24 cellular contexts compared by ENCODE assay signal in the genomic region with DNA sequence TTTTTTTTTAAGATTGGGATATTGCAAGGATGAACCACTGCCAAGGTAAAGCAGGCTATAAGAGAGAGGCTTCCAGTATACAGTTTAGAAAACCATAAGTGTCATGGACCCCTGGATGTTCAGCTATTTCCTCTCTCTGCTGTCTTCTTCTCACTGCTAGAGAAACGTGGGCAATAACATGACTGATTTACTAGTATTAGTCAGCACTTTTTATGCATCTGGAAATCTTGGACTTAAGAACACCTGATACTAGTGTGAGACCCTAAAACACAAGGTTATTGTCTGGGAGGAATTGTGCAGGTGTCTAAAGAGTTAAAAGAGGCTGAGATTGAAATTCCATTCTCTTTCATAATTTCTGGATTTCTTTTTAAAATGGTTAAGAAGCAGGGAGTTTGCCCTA.
DNase-seq lines count a peak whose midpoint lies in the region; ATAC-seq, FAIRE-seq and TF ChIP-seq lines count a peak whose summit lies in the region.
"Had no signal": no experiment of that assay in that cellular context is flagged by ENCODE, and none has a peak within 500 bp of the region (broad histone marks: within the 10 kb centered on the region; RNA-seq: fewer than 3 reads in every experiment).

No MANE protein-coding gene starts in this region.

- no peak for TF ChIP-seq RAD21 in A549 (conservative IDR thresholded peaks at IDR 0.05 in 1 of 2, IDR thresholded peaks at IDR 0.05 in 1 of 2)

- TF ChIP-seq POLR2A in A549 (IDR thresholded peaks at IDR 0.05; ENCODE audit: low read length): no peak

- H3K4me2 ChIP-seq in A549: no peak overlapping the region

- no peaks in the 10 kb centered on the region for H3K36me3 ChIP-seq in bronchial epithelial cell (ENCODE audit: control insufficient read depth, insufficient read depth, low read length)

- TF ChIP-seq EP300 in A549 (IDR thresholded peaks at IDR 0.05): no peak

- DNase-seq in NCI-H2171 treated with DMSO at 0.1 percent for 48 hours (lab: John Stamatoyannopoulos, UW) (peak; percentile 50), NCI-H2171 (lab: John Stamatoyannopoulos, UW) (no peak), A549 (ENCODE audit: low read depth in 1 of 2, low spot score in 1 of 2) (no peak), bronchial epithelial cell (ENCODE audit: low read depth) (peak; percentile 18), foreskin keratinocyte (peak; percentile 2 to 16), NCI-H2081 treated with DMSO at 0.1 percent for 48 hours (lab: John Stamatoyannopoulos, UW) (no peak), Ammon's horn (ENCODE audit: low spot score) (no peak)
- DNase-seq: ACHN; AML-193; C1 segment of cervical spinal cord; Calu3; CD4-positive, alpha-beta memory T cell; COR-L47; DMS53; DMS79 treated with DMSO at 0.1 percent for 48 hours; GF-D8; H7; HCEC 1CT had no signal

- no peak for FAIRE-seq in A549 (lab: Jason Lieb, UNC)
- FAIRE-seq in bronchial epithelial cell (lab: Jason Lieb, UNC): no peak
- FAIRE-seq: A204.1, GM12891, GM18507, H1 had no signal

- H3K9me3 ChIP-seq in A549: peaks cover 19% of the 10 kb centered on the region

- WGBS in A549 (ENCODE audit: missing lambda C conversion rate): 3% methylated on average over 1 of the region's 1 CpG

- H3K27ac ChIP-seq in A549 (no peak overlapping the region), foreskin keratinocyte (no peak overlapping the region)
- H3K27ac ChIP-seq: 22Rv1 had no signal

- H3K4me1 ChIP-seq in A549 (no peaks in the 10 kb centered on the region), foreskin keratinocyte (peaks cover 4% of the 10 kb centered on the region)

- H3K27me3 ChIP-seq in bronchial epithelial cell (ENCODE audit: control insufficient read depth, insufficient read depth, low read length) (no peaks in the 10 kb centered on the region), foreskin keratinocyte (no peaks in the 10 kb centered on the region)

- CTCF ChIA-PET in A549 (lab: Yijun Ruan, JAX): no interaction called here

- ATAC-seq in A549: no peak
- no peak for ATAC-seq in foreskin keratinocyte
- no peak for ATAC-seq in HG03520 (IDR thresholded peaks at IDR 0.05; ENCODE audit: unreplicated experiment)

- TF ChIP-seq CTCF in A549 (IDR thresholded peaks at IDR 0.05) (no peak), bronchial epithelial cell (IDR thresholded peaks at IDR 0.05; ENCODE audit: insufficient read depth, low read length, severe bottlenecking) (no peak), foreskin keratinocyte (conservative IDR thresholded peaks at IDR 0.05) (no peak)

- H3K4me3 ChIP-seq in A549 (no peak overlapping the region), bronchial epithelial cell (ENCODE audit: low read depth, low read length) (no peak overlapping the region)

- POLR2A ChIA-PET in A549 (lab: Yijun Ruan, JAX): no interaction called here

TF ChIP-seq in A549, 52 proteins besides CTCF, POLR2A, EP300 and RAD21:
- no peak for TF ChIP-seq POLR2AphosphoS2 (conservative IDR thresholded peaks at IDR 0.05; ENCODE audit: low read length)
- TF ChIP-seq MAFK (IDR thresholded peaks at IDR 0.05; ENCODE audit: partially characterized antibody): peak; percentile 51

Comparison
In these comparisons a context has a peak if more than half of its experiments do, and no peak if none do; other contexts are left out.
1. DNase-seq: peak in NCI-H2171 treated with DMSO at 0.1 percent for 48 hours (single experiment), bronchial epithelial cell (single experiment) and foreskin keratinocyte (2 of 2); none in NCI-H2171 (single experiment), A549 (0 of 2), NCI-H2081 treated with DMSO at 0.1 percent for 48 hours (single experiment) and Ammon's horn (single experiment).